In genomic region chr1:32072622-32073386, GRCh38 we compare ENCODE assay signal across 8 cellular contexts. TPM values are rescaled to one million over a fixed set of nuclear protein-coding genes. Genes with fewer than 3 reads are reported as not detected.
DNase-seq lines count a peak whose midpoint lies in the region; ATAC-seq, FAIRE-seq and TF ChIP-seq lines count a peak whose summit lies in the region.

TMEM39B (plus strand) TSS chr1:32072939; CDS start chr1:32073048, 109 bp downstream.

- ATAC-seq in GM18502 (IDR thresholded peaks at IDR 0.05; ENCODE audit: poor library complexity, unreplicated experiment) (peak; percentile 86), HG02943 (IDR thresholded peaks at IDR 0.05; ENCODE audit: low read depth, unreplicated experiment) (peak; percentile 82), left ventricle myocardium superior (peak; percentile 96), psoas muscle (peak; percentile 94 to 96 (median 94))

- H3K9me3 ChIP-seq in psoas muscle = no peaks in the 10 kb centered on the region

- DNase-seq in NCI-H187 treated with DMSO at 0.1 percent for 48 hours (lab: John Stamatoyannopoulos, UW) (peak; percentile 74), T-helper 2 cell (peak; percentile 87 to 98 (median 90)), amygdala (lab: John Stamatoyannopoulos, UW) (peak; percentile 64 to 98 (median 94)), left ventricle myocardium superior (peak; percentile 99), psoas muscle (peak; percentile 96 to 98), urothelium cell line (ENCODE audit: low spot score) (peak; percentile 97)

- H3K36me3 ChIP-seq in psoas muscle (ENCODE audit: insufficient read depth in 1 of 2, low read depth in 1 of 2) = peaks cover 0 to 31% of the 10 kb centered on the region in 2 donors

- TF ChIP-seq CTCF in psoas muscle (IDR thresholded peaks at IDR 0.05) = no peak

- FAIRE-seq in urothelium cell line (lab: Jason Lieb, UNC) = peak; percentile 17

- H3K27me3 ChIP-seq in psoas muscle (ENCODE audit: insufficient read depth in 3 of 3, low read length in 2 of 3) = no peaks in the 10 kb centered on the region

- H3K27ac ChIP-seq in psoas muscle = peak within 1 kb of the TSS; percentile 81

- H3K4me3 ChIP-seq in psoas muscle = peak within 1 kb of the TSS; percentile 70

- H3K4me1 ChIP-seq in psoas muscle = peaks cover 14% of the 10 kb centered on the region

- intact Hi-C loops in left ventricle myocardium superior (cut with micrococcal nuclease) (no loop called here), psoas muscle (cut with DNase I) (loop anchor here (2.0 kb wide), 1 partner anchor 34 kb away; no protein-coding TSS in a partner anchor)

- 0 to 1% (median 0%) methylated on average over 62 to 73 of the region's 73 CpGs for WGBS in psoas muscle, 3 donors

RNA-seq across cellular contexts. Expression of gene TMEM39B, which starts in this region (rescaled TPM):
- 5.6 TPM for total RNA-seq in left ventricle myocardium superior
- 10 to 100 TPM in 2 of 4 donors, 1 to 10 TPM in 2; 7.2 to 11.5 (median 9.6) TPM for total RNA-seq in psoas muscle
- polyA plus RNA-seq in psoas muscle = 1 to 10 TPM; 4.7 to 6.3 (median 5.6) TPM

Comparison
In these comparisons a context has a peak if more than half of its experiments do, and no peak if none do; other contexts are left out.
1. Peak in every context shown above with its lines: DNase-seq, ATAC-seq, H3K4me3 ChIP-seq and H3K27ac ChIP-seq.